In genomic region chr11:84144531-84144930, GRCh38 we compare ENCODE assay signal across 17 cellular contexts.
DNase-seq lines count a peak whose midpoint lies in the region; ATAC-seq, FAIRE-seq and TF ChIP-seq lines count a peak whose summit lies in the region.
"Had no signal": no experiment of that assay in that cellular context is flagged by ENCODE, and none has a peak within 500 bp of the region (broad histone marks: within the 10 kb centered on the region; RNA-seq: fewer than 3 reads in every experiment).

No MANE protein-coding gene starts in this region.

- ATAC-seq in HG02852 (IDR thresholded peaks at IDR 0.05; ENCODE audit: unreplicated experiment) = no peak
- ATAC-seq: GM23338, HepG2 had no signal

- peak overlapping the region; percentile 80 for H3K27ac ChIP-seq in angular gyrus (ENCODE audit: low read depth, low read length)
- no peak overlapping the region for H3K27ac ChIP-seq in neural progenitor cell
- H3K27ac ChIP-seq: BLaER1 treated with 17β-estradiol and CSF1 and Interleukin-3, amounts not matched to agents 10 nM and 100 nM had no signal

- H3K4me1 Mint-ChIP-seq in neural progenitor cell = peaks cover 2% of the 10 kb centered on the region
- H3K4me1 Mint-ChIP-seq: CD4-positive, CD25-positive, alpha-beta regulatory T cell had no signal

- H3K36me3 Mint-ChIP-seq in neural progenitor cell = no peaks in the 10 kb centered on the region
- H3K36me3 Mint-ChIP-seq: CD4-positive, CD25-positive, alpha-beta regulatory T cell had no signal

- H3K4me3 ChIP-seq in neural progenitor cell = no peak overlapping the region
- H3K4me3 ChIP-seq: BLaER1 treated with 17β-estradiol and CSF1 and Interleukin-3, amounts not matched to agents 10 nM and 100 nM; GM23338 had no signal

- no peaks in the 10 kb centered on the region for H3K79me2 ChIP-seq in neural progenitor cell (ENCODE audit: low read depth)

- H3K9ac ChIP-seq in neural progenitor cell = no peak overlapping the region
- H3K9ac ChIP-seq: BLaER1 treated with 17β-estradiol and CSF1 and Interleukin-3, amounts not matched to agents 10 nM and 100 nM had no signal

- H3K27me3 ChIP-seq in neural progenitor cell = no peaks in the 10 kb centered on the region
- H3K27me3 ChIP-seq: BLaER1 treated with 17β-estradiol and CSF1 and Interleukin-3, amounts not matched to agents 10 nM and 100 nM had no signal

- no peaks in the 10 kb centered on the region for H3K9me3 ChIP-seq in neural progenitor cell (ENCODE audit: low read depth)
- H3K9me3 ChIP-seq: BLaER1 treated with 17β-estradiol and CSF1 and Interleukin-3, amounts not matched to agents 10 nM and 100 nM had no signal

- TF ChIP-seq CTCF in neural progenitor cell (IDR thresholded peaks at IDR 0.05) = no peak

- H3K4me2 ChIP-seq in neural progenitor cell = peak overlapping the region; percentile 6
- H3K4me2 ChIP-seq: BLaER1 treated with 17β-estradiol and CSF1 and Interleukin-3, amounts not matched to agents 10 nM and 100 nM; GM23338 had no signal

- no peak for TF ChIP-seq POLR2A in GM12892 (IDR thresholded peaks at IDR 0.05; ENCODE audit: low read depth, low read length)

- no peaks in the 10 kb centered on the region for H3F3A ChIP-seq in neural progenitor cell (ENCODE audit: low read depth)

- no peak overlapping the region for H2AFZ ChIP-seq in neural progenitor cell (replicated peaks)
- H2AFZ ChIP-seq: GM23338 had no signal

- H3K27ac Mint-ChIP-seq in neural progenitor cell = no peak overlapping the region
- H3K27ac Mint-ChIP-seq: CD4-positive, CD25-positive, alpha-beta regulatory T cell; GM23338 had no signal

- H3K9me3 Mint-ChIP-seq in neural progenitor cell = peaks cover 2% of the 10 kb centered on the region
- H3K9me3 Mint-ChIP-seq: GM23338 had no signal

- H4K20me1 ChIP-seq in neural progenitor cell (ENCODE audit: low read depth) = no peaks in the 10 kb centered on the region
- H4K20me1 ChIP-seq: BLaER1 treated with 17β-estradiol and CSF1 and Interleukin-3, amounts not matched to agents 10 nM and 100 nM had no signal

- H3K27me3 Mint-ChIP-seq in neural progenitor cell (ENCODE audit: insufficient read depth, low read depth) = no peaks in the 10 kb centered on the region
- H3K27me3 Mint-ChIP-seq: CD4-positive, CD25-positive, alpha-beta regulatory T cell had no signal

- FAIRE-seq in GM12892 (lab: Jason Lieb, UNC) = no peak
- FAIRE-seq: HepG2, HTR-8/SVneo had no signal

- no peak overlapping the region for H3K4me3 Mint-ChIP-seq in neural progenitor cell
- H3K4me3 Mint-ChIP-seq: CD4-positive, CD25-positive, alpha-beta regulatory T cell; GM23338 had no signal

- no peaks in the 10 kb centered on the region for H3K36me3 ChIP-seq in neural progenitor cell
- H3K36me3 ChIP-seq: BLaER1 treated with 17β-estradiol and CSF1 and Interleukin-3, amounts not matched to agents 10 nM and 100 nM had no signal

- peak; percentile 84 for DNase-seq in globus pallidus (ENCODE audit: low spot score)
- no peak for DNase-seq in neural progenitor cell (ENCODE audit: low spot score)
- peak; percentile 83 for DNase-seq in superior temporal gyrus (ENCODE audit: extremely low spot score)
- DNase-seq in GM12892 (ENCODE audit: insufficient read length) = no peak
- no peak for DNase-seq in SW 1271 (lab: John Stamatoyannopoulos, UW)
- DNase-seq: 8988T; AML-193; CD4-positive, CD25-positive, alpha-beta regulatory T cell; DMS53; GF-D8; H7 had no signal

- peaks cover 6% of the 10 kb centered on the region for H3K4me1 ChIP-seq in neural progenitor cell
- H3K4me1 ChIP-seq: BLaER1 treated with 17β-estradiol and CSF1 and Interleukin-3, amounts not matched to agents 10 nM and 100 nM had no signal

Comparison
In these comparisons a context has a peak if more than half of its experiments do, and no peak if none do; other contexts are left out.
1. DNase-seq: peak in globus pallidus (single experiment) and superior temporal gyrus (single experiment); none in neural progenitor cell (single experiment), GM12892 (single experiment) and SW 1271 (0 of 2).